Comparison of ENCODE assay signal across 10 cellular contexts in the genomic region with DNA sequence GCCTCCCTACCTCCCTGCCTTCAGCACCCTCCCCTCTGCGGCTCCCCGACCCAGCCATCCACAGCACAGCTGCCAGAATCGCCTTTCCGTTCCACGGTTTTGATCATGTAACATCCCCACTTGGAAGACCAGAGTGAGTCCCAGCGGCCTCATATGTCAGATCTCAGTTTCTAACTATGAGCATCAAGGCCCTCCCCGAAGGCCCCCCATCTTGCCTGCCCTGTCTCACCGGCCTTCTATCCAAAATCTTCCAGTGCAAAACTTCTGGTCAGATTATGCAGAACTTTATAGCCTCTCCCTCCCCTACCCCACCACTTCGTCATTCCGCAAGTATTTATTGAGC. TPM values are rescaled to one million over a fixed set of nuclear protein-coding genes. Genes with fewer than 3 reads are reported as not detected.
A peak's percentile ranks its signal among the peaks of the same experiment; 100 is the strongest.
DNase-seq lines count a peak whose midpoint lies in the region; ATAC-seq and TF ChIP-seq lines count a peak whose summit lies in the region.
"Had no signal": no experiment of that assay in that cellular context is flagged by ENCODE, and none has a peak within 500 bp of the region (broad histone marks: within the 10 kb centered on the region; RNA-seq: fewer than 3 reads in every experiment).

No MANE protein-coding gene starts in this region.

- H3K9me3 ChIP-seq in T-helper 17 cell (ENCODE audit: control insufficient read depth, low read length, poor library complexity, severe bottlenecking) = no peaks in the 10 kb centered on the region
- no peaks in the 10 kb centered on the region for H3K9me3 ChIP-seq in right cardiac atrium (ENCODE audit: control insufficient read depth, low read length)
- H3K9me3 ChIP-seq in spleen = no peaks in the 10 kb centered on the region

- DNase-seq in T-helper 17 cell = no peak
- DNase-seq in right cardiac atrium = no peak
- DNase-seq in spleen = no peak
- DNase-seq in amniotic stem cell (lab: John Stamatoyannopoulos, UW) = no peak
- no peak for DNase-seq in occipital lobe (lab: John Stamatoyannopoulos, UW)
- no peak for DNase-seq in NCI-H187 (lab: John Stamatoyannopoulos, UW)
- DNase-seq in COR-L47 (lab: John Stamatoyannopoulos, UW) = no peak
- DNase-seq: activated CD4-positive, alpha-beta T cell treated with anti-CD3 and anti-CD28 coated beads for 1 hour had no signal

- peak overlapping the region; percentile 83 for H3K4me3 Mint-ChIP-seq in T-helper 17 cell

- TF ChIP-seq CTCF in spleen (IDR thresholded peaks at IDR 0.05 in 8 of 11, conservative IDR thresholded peaks at IDR 0.05 in 3 of 11) = no peak

- ATAC-seq in GM21447 (IDR thresholded peaks at IDR 0.05; ENCODE audit: unreplicated experiment) (peak; percentile 15), T-helper 17 cell (no peak), right cardiac atrium (no peak)

- H3K4me1 ChIP-seq in right cardiac atrium (ENCODE audit: control insufficient read depth, insufficient read depth, low read length) (peaks cover 1% of the 10 kb centered on the region), spleen (peaks cover 6 to 33% (median 23%) of the 10 kb centered on the region in 6 donors)

- H3K36me3 ChIP-seq in spleen = no peaks in the 10 kb centered on the region

- H3K36me3 Mint-ChIP-seq in T-helper 17 cell (ENCODE audit: low read depth) = peaks cover 2% of the 10 kb centered on the region

- peak overlapping the region; percentile 46 for H3K4me3 ChIP-seq in right cardiac atrium (ENCODE audit: low read length)
- H3K4me3 ChIP-seq in spleen = peak overlapping the region in 6 of 8 donors; percentile 19 to 61 (median 23)

- H3K27me3 ChIP-seq in right cardiac atrium (ENCODE audit: control insufficient read depth, insufficient read depth) = no peaks in the 10 kb centered on the region
- peaks cover 0 to 66% (median 33%) of the 10 kb centered on the region in 7 donors for H3K27me3 ChIP-seq in spleen (replicated peaks in 1 of 7)

- intact Hi-C loops in right cardiac atrium (cut with DNase I) = no loop called here
- intact Hi-C loops in spleen (cut with DNase I; ENCODE audit: low total_unique reads) = no loop called here

- TF ChIP-seq POLR2A in spleen (IDR thresholded peaks at IDR 0.05) = no peak

- peaks cover 21% of the 10 kb centered on the region for H3K4me1 Mint-ChIP-seq in T-helper 17 cell

- H3K27me3 Mint-ChIP-seq in T-helper 17 cell = peaks cover 76% of the 10 kb centered on the region

- no peak overlapping the region for H3K27ac Mint-ChIP-seq in T-helper 17 cell

- WGBS in right cardiac atrium = 23% methylated on average over 10 of the region's 10 CpGs
- 13 to 30% (median 20%) methylated on average over 10 of the region's 10 CpGs for WGBS in spleen, 5 donors

- H3K27ac ChIP-seq in right cardiac atrium (ENCODE audit: low read length) (no peak overlapping the region), spleen (peak overlapping the region in 7 of 8 donors; percentile 9 to 87 (median 74))
- H3K27ac ChIP-seq: KMS-11 had no signal

RNA-seq across cellular contexts. Expression of a gene that starts 20.3 kb away (rescaled TPM):
- total RNA-seq in T-helper 17 cell = not detected
- total RNA-seq in right cardiac atrium = not detected
- polyA plus RNA-seq in right cardiac atrium = not detected
- not detected for total RNA-seq in spleen
- polyA plus RNA-seq in spleen = not detected
- total RNA-seq in occipital lobe = not detected
